Comparison of ENCODE assay signal across 35 cellular contexts in genomic region chr13:72405441-72405840, GRCh38.
DNase-seq lines count a peak whose midpoint lies in the region; ATAC-seq, FAIRE-seq and TF ChIP-seq lines count a peak whose summit lies in the region.
"Had no signal": no experiment of that assay in that cellular context is flagged by ENCODE, and none has a peak within 500 bp of the region (broad histone marks: within the 10 kb centered on the region; RNA-seq: fewer than 3 reads in every experiment).

No MANE protein-coding gene starts in this region.

- POLR2A ChIA-PET in HepG2 (lab: Yijun Ruan, JAX): no interaction called here

- no peak for FAIRE-seq in HepG2 (lab: Jason Lieb, UNC)
- FAIRE-seq: A204.1, A549, D721Med had no signal

- no peak; the same call in 2 of the 3 replicates for ATAC-seq in HepG2
- ATAC-seq in left ventricle myocardium superior: no peak
- ATAC-seq in stimulated activated naive CD8-positive, alpha-beta T cell treated with anti-CD3 and anti-CD28 coated beads, Interleukin-15, amount 100 ng/mL, for 72 hours: no peak
- ATAC-seq in GM18868 (IDR thresholded peaks at IDR 0.05; ENCODE audit: unreplicated experiment): no peak
- ATAC-seq: A549; CD8-positive, alpha-beta T cell had no signal

- CTCF ChIA-PET in HepG2 (lab: Yijun Ruan, JAX; ENCODE audit: low intra/inter-chr PET ratio, low total read pairs): no interaction called here

- TF ChIP-seq POLR2A in HepG2 (IDR thresholded peaks at IDR 0.05; ENCODE audit: insufficient read depth in 1 of 2, low read depth in 2 of 2, low read length in 2 of 2): no peak

- H3K27ac Mint-ChIP-seq in stimulated activated naive CD8-positive, alpha-beta T cell treated with anti-CD3 and anti-CD28 coated beads, Interleukin-15, amount 100 ng/mL, for 72 hours: no peak overlapping the region
- H3K27ac Mint-ChIP-seq: B cell; CD14-positive monocyte; CD4-positive, alpha-beta memory T cell; CD4-positive, alpha-beta T cell; CD4-positive, CD25-positive, alpha-beta regulatory T cell; CD8-positive, alpha-beta memory T cell; CD8-positive, alpha-beta T cell had no signal

- no peak overlapping the region for H3K4me2 ChIP-seq in HepG2 (ENCODE audit: low read depth, low read length)
- no peak overlapping the region for H3K4me2 ChIP-seq in osteoblast (ENCODE audit: insufficient read depth, low read length)
- H3K4me2 ChIP-seq: A549; BLaER1; BLaER1 treated with 17β-estradiol and CSF1 and Interleukin-3, amounts not matched to agents 10 nM and 100 nM had no signal

- TF ChIP-seq EP300 in HepG2 (IDR thresholded peaks at IDR 0.05; ENCODE audit: low read depth in 2 of 2, low read length in 2 of 2): no peak
- no peak for TF ChIP-seq EP300 in HepG2 (CRISPR knock-in tag; IDR thresholded peaks at IDR 0.05; ENCODE audit: borderline replicate concordance)

- 9% methylated on average over 1 of the region's 1 CpG for WGBS in HepG2 (ENCODE audit: low lambda C conversion rate)
- 23% methylated on average over 1 of the region's 1 CpG for WGBS in liver

- H3K9ac ChIP-seq in HepG2 (ENCODE audit: insufficient read depth, low read depth, low read length) (no peak overlapping the region), liver (ENCODE audit: low read depth in 1 of 2, low read length in 2 of 2) (no peak overlapping the region)
- H3K9ac ChIP-seq: BLaER1; BLaER1 treated with 17β-estradiol and CSF1 and Interleukin-3, amounts not matched to agents 10 nM and 100 nM had no signal

- H2AFZ ChIP-seq in HepG2 (ENCODE audit: low read length) (no peak overlapping the region), osteoblast (ENCODE audit: low read length) (no peak overlapping the region)

- no TSS peak for BruUV-seq in HepG2 (replicated peaks; lab: Mats Ljungman, UMichigan)

- H3K27ac ChIP-seq in HepG2 (ENCODE audit: extremely low read length, insufficient read depth, low read length) (no peak overlapping the region), liver (ENCODE audit: low read depth in 1 of 2, low read length in 2 of 2) (no peak overlapping the region), osteoblast (ENCODE audit: low read depth, low read length) (no peak overlapping the region)
- H3K27ac ChIP-seq: 22Rv1; A549; BLaER1; BLaER1 treated with 17β-estradiol and CSF1 and Interleukin-3, amounts not matched to agents 10 nM and 100 nM; C4-2B had no signal

- H3K36me3 ChIP-seq in HepG2 (replicated peaks in 1 of 2; ENCODE audit: control insufficient read depth in 1 of 2, insufficient read depth in 2 of 2, low read length in 2 of 2) (no peaks in the 10 kb centered on the region), liver (ENCODE audit: control insufficient read depth in 4 of 4, insufficient read depth in 3 of 4, low read depth in 1 of 4, low read length in 3 of 4) (no peaks in the 10 kb centered on the region), osteoblast (ENCODE audit: insufficient read depth, low read length) (no peaks in the 10 kb centered on the region)
- H3K36me3 ChIP-seq: BE2C; BLaER1; BLaER1 treated with 17β-estradiol and CSF1 and Interleukin-3, amounts not matched to agents 10 nM and 100 nM had no signal

- H3K4me3 Mint-ChIP-seq in stimulated activated naive CD8-positive, alpha-beta T cell treated with anti-CD3 and anti-CD28 coated beads, Interleukin-15, amount 100 ng/mL, for 72 hours: no peak overlapping the region
- H3K4me3 Mint-ChIP-seq: B cell; CD14-positive monocyte; CD4-positive, alpha-beta memory T cell; CD4-positive, alpha-beta T cell; CD4-positive, CD25-positive, alpha-beta regulatory T cell; CD8-positive, alpha-beta memory T cell; CD8-positive, alpha-beta T cell had no signal

- no peaks in the 10 kb centered on the region for H3K27me3 Mint-ChIP-seq in stimulated activated naive CD8-positive, alpha-beta T cell treated with anti-CD3 and anti-CD28 coated beads, Interleukin-15, amount 100 ng/mL, for 72 hours
- H3K27me3 Mint-ChIP-seq: B cell; CD4-positive, alpha-beta memory T cell; CD4-positive, alpha-beta T cell; CD4-positive, CD25-positive, alpha-beta regulatory T cell; CD8-positive, alpha-beta memory T cell had no signal

- no peaks in the 10 kb centered on the region for H3K4me1 Mint-ChIP-seq in stimulated activated naive CD8-positive, alpha-beta T cell treated with anti-CD3 and anti-CD28 coated beads, Interleukin-15, amount 100 ng/mL, for 72 hours
- H3K4me1 Mint-ChIP-seq: B cell; CD14-positive monocyte; CD4-positive, alpha-beta memory T cell; CD4-positive, CD25-positive, alpha-beta regulatory T cell; CD8-positive, alpha-beta memory T cell had no signal

- in situ Hi-C loops in HepG2 (cut with HindIII; ENCODE audit: extremely low pct_ligation_motif_present, low pct_unique_long_range_greater_than_20kb): no loop called here

- H3K4me3 ChIP-seq in HepG2 (replicated peaks in 1 of 3; ENCODE audit: insufficient read depth in 1 of 3, low read depth in 2 of 3, low read length in 3 of 3) (no peak overlapping the region; a peak in 1 of 6 replicates), liver (ENCODE audit: low read depth in 1 of 3, low read length in 3 of 3) (no peak overlapping the region), osteoblast (ENCODE audit: insufficient read depth, low read length) (no peak overlapping the region)
- H3K4me3 ChIP-seq: A549; BLaER1; BLaER1 treated with 17β-estradiol and CSF1 and Interleukin-3, amounts not matched to agents 10 nM and 100 nM had no signal

- intact Hi-C loops in HepG2 (cut with micrococcal nuclease; ENCODE audit: unreplicated experiment) (no loop called here), left ventricle myocardium superior (cut with micrococcal nuclease) (no loop called here)

- no peak for DNase-seq in HepG2 (ENCODE audit: low spot score)
- DNase-seq in osteoblast (ENCODE audit: insufficient read length, low spot score, missing footprints): peak; percentile 8
- DNase-seq in left ventricle myocardium superior: no peak
- no peak for DNase-seq in stimulated activated naive CD8-positive, alpha-beta T cell treated with anti-CD3 and anti-CD28 coated beads, Interleukin-15, amount 100 ng/mL, for 72 hours
- DNase-seq: 8988T; ACHN; AML-193; BE2C; C1 segment of cervical spinal cord; Caco-2; Calu3; CD4-positive, alpha-beta memory T cell; CD4-positive, alpha-beta T cell; CD4-positive, CD25-positive, alpha-beta regulatory T cell; CD8-positive, alpha-beta memory T cell; CD8-positive, alpha-beta T cell; COR-L47; DMS 273 treated with DMSO at 0.1 percent for 48 hours; DMS153; DMS53; DMS79; DMS79 treated with DMSO at 0.1 percent for 48 hours; DND-41; EL had no signal

- H3K9me3 ChIP-seq in HepG2 (ENCODE audit: low read length) (no peaks in the 10 kb centered on the region), liver (ENCODE audit: control insufficient read depth in 4 of 4, low read length in 3 of 4) (no peaks in the 10 kb centered on the region), osteoblast (ENCODE audit: low read depth, low read length) (no peaks in the 10 kb centered on the region)
- H3K9me3 ChIP-seq: A549; BE2C; BLaER1; BLaER1 treated with 17β-estradiol and CSF1 and Interleukin-3, amounts not matched to agents 10 nM and 100 nM; Caco-2 had no signal

- H3K79me2 ChIP-seq in HepG2 (ENCODE audit: insufficient read depth, low read length) (no peaks in the 10 kb centered on the region), osteoblast (ENCODE audit: insufficient read depth, low read length) (no peaks in the 10 kb centered on the region)

- TF ChIP-seq CTCF in HepG2 (CRISPR knock-in tag; IDR thresholded peaks at IDR 0.05) (no peak), liver (IDR thresholded peaks at IDR 0.05; ENCODE audit: low read depth, low read length, missing input control) (no peak), osteoblast (IDR thresholded peaks at IDR 0.05; ENCODE audit: extremely low read depth, low read depth, low read length) (no peak)

- H3K4me1 ChIP-seq in HepG2 (ENCODE audit: insufficient read depth, low read length): peaks cover 17% of the 10 kb centered on the region
- H3K4me1 ChIP-seq in liver (ENCODE audit: control insufficient read depth in 4 of 4, insufficient read depth in 4 of 4, low read length in 3 of 4): peaks cover 0 to 1% (median 0%) of the 10 kb centered on the region in 4 donors
- no peaks in the 10 kb centered on the region for H3K4me1 ChIP-seq in osteoblast (ENCODE audit: insufficient read depth, low read length)
- H3K4me1 ChIP-seq: A549; BE2C; BLaER1; BLaER1 treated with 17β-estradiol and CSF1 and Interleukin-3, amounts not matched to agents 10 nM and 100 nM; Caco-2 had no signal

- H3K9me3 Mint-ChIP-seq in stimulated activated naive CD8-positive, alpha-beta T cell treated with anti-CD3 and anti-CD28 coated beads, Interleukin-15, amount 100 ng/mL, for 72 hours: peaks cover 0 to 4% of the 10 kb centered on the region in 2 donors
- H3K9me3 Mint-ChIP-seq: CD4-positive, alpha-beta T cell had no signal

- TF ChIP-seq RAD21 in HepG2 (CRISPR knock-in tag; IDR thresholded peaks at IDR 0.05) (no peak), liver (IDR thresholded peaks at IDR 0.05) (no peak)

- H4K20me1 ChIP-seq in HepG2 (ENCODE audit: insufficient read depth, low read length) (no peaks in the 10 kb centered on the region), osteoblast (ENCODE audit: insufficient read depth, low read length) (no peaks in the 10 kb centered on the region)
- H4K20me1 ChIP-seq: BLaER1; BLaER1 treated with 17β-estradiol and CSF1 and Interleukin-3, amounts not matched to agents 10 nM and 100 nM had no signal

- H3K27me3 ChIP-seq in HepG2 (ENCODE audit: control insufficient read depth in 1 of 2, insufficient read depth in 2 of 2, low read length in 2 of 2): no peaks in the 10 kb centered on the region
- peaks cover 0 to 3% (median 0%) of the 10 kb centered on the region in 4 donors for H3K27me3 ChIP-seq in liver (ENCODE audit: control insufficient read depth in 4 of 4, insufficient read depth in 4 of 4, low read length in 3 of 4)
- H3K27me3 ChIP-seq in osteoblast (ENCODE audit: insufficient read depth, low read length): no peaks in the 10 kb centered on the region
- H3K27me3 ChIP-seq: BE2C; BLaER1; BLaER1 treated with 17β-estradiol and CSF1 and Interleukin-3, amounts not matched to agents 10 nM and 100 nM had no signal

TF ChIP-seq in liver, 16 proteins besides CTCF, POLR2A, EP300 and RAD21 (continues in another document):
- peak; percentile 22 for TF ChIP-seq ZBTB33 (IDR thresholded peaks at IDR 0.05)
- peak; percentile 50 to 59 for TF ChIP-seq HNF4A (conservative IDR thresholded peaks at IDR 0.05)
